9 cellular contexts compared by ENCODE assay signal in the genomic region with DNA sequence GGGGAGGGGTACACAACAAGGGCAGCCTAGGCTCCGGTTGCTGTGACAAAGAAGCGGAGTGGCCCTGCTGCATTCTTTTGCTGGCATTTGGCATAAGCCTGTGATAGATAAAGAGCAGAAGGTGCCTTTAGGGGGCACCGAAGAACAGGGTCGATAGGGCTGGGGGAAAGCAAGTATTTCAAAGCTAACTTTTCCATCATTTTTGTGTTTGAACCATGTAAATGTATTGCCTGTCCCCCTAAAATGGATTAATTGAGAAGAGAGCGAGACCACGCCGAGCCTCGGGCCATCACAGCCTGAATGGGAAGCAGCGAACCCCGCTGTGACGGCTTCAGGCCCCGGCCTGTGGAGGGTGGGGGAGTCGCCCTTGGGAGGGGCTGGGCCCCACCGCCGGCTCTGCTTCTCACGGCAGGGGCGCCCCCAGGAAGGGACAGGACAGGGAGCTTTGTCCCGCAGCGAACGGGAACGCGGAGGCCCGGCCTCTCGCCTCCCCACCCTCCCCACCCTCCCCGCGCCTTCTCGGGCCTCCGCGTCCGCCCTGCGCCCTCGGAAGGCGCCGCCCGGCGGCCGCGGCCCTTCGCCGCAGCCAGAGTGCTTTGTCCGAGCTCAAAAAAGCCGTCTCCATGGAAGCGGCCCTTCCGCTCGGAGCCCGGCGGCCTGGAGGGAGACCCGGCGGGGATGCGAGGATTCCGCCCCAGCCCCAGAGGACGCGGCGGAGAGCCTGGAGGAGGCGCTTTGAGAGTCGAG. TPM values are rescaled to one million over a fixed set of nuclear protein-coding genes. Genes with fewer than 3 reads are reported as not detected.
DNase-seq lines count a peak whose midpoint lies in the region; ATAC-seq and FAIRE-seq lines count a peak whose summit lies in the region.
"Had no signal": no experiment of that assay in that cellular context is flagged by ENCODE, and none has a peak within 500 bp of the region (broad histone marks: within the 10 kb centered on the region; RNA-seq: fewer than 3 reads in every experiment).

No MANE protein-coding gene starts in this region.

- WGBS in small intestine, 3 donors: 2% methylated on average over 37 to 56 of the region's 56 CpGs

- DNase-seq in GM04504 (ENCODE audit: low read depth) (peak; percentile 22), NCI-H2081 treated with DMSO at 0.1 percent for 48 hours (lab: John Stamatoyannopoulos, UW) (peak; percentile 16), cerebellum (ENCODE audit: low spot score) (peak; percentile 45), left colon (peak in 1 of 2 donors; percentile 28), NCI-H187 treated with DMSO at 0.1 percent for 48 hours (lab: John Stamatoyannopoulos, UW) (no peak), small intestine (no peak)

- peak; percentile 67 for ATAC-seq in left colon
- no peak for ATAC-seq in GM18861 (IDR thresholded peaks at IDR 0.05; ENCODE audit: unreplicated experiment)

- H3K4me3 Mint-ChIP-seq in stimulated activated naive CD8-positive, alpha-beta T cell treated with anti-CD3 and anti-CD28 coated beads, Interleukin-15, Interleukin-2, amounts not matched to agents 100 ng/mL and 50 ng/mL, for 24 hours: peak overlapping the region; percentile 65

- no peaks in the 10 kb centered on the region for H3K36me3 ChIP-seq in small intestine (ENCODE audit: control insufficient read depth in 2 of 2, insufficient read depth in 2 of 2, low read length in 2 of 2)

- no peaks in the 10 kb centered on the region for H3K9me3 ChIP-seq in small intestine (ENCODE audit: control insufficient read depth, low read depth)

- peaks cover 0 to 15% of the 10 kb centered on the region in 2 donors for H3K27me3 ChIP-seq in small intestine (ENCODE audit: control insufficient read depth in 2 of 2, insufficient read depth in 2 of 2, low read length in 2 of 2)

- H3K4me1 Mint-ChIP-seq in stimulated activated naive CD8-positive, alpha-beta T cell treated with anti-CD3 and anti-CD28 coated beads, Interleukin-15, Interleukin-2, amounts not matched to agents 100 ng/mL and 50 ng/mL, for 24 hours (ENCODE audit: low read depth): peaks cover 3% of the 10 kb centered on the region

- peak overlapping the region in 1 of 2 donors; percentile 20 for H3K4me3 ChIP-seq in small intestine (ENCODE audit: low read depth in 1 of 2, low read length in 2 of 2)

- no peaks in the 10 kb centered on the region for H3K4me1 ChIP-seq in small intestine (ENCODE audit: control insufficient read depth in 2 of 2, insufficient read depth in 1 of 2, low read depth in 1 of 2, low read length in 1 of 2)

- no peaks in the 10 kb centered on the region for H3K36me3 Mint-ChIP-seq in stimulated activated naive CD8-positive, alpha-beta T cell treated with anti-CD3 and anti-CD28 coated beads, Interleukin-15, Interleukin-2, amounts not matched to agents 100 ng/mL and 50 ng/mL, for 24 hours (ENCODE audit: low read depth)

- intact Hi-C loops in left colon (cut with DNase I, micrococcal nuclease): no loop called here

- peak overlapping the region in 1 of 2 donors; percentile 45 for H3K27ac ChIP-seq in small intestine (ENCODE audit: low read depth in 1 of 2, low read length in 1 of 2)

- no peak for FAIRE-seq in small intestine (lab: Jason Lieb, UNC)

- no peak overlapping the region for H3K27ac Mint-ChIP-seq in stimulated activated naive CD8-positive, alpha-beta T cell treated with anti-CD3 and anti-CD28 coated beads, Interleukin-15, Interleukin-2, amounts not matched to agents 100 ng/mL and 50 ng/mL, for 24 hours

- no peaks in the 10 kb centered on the region for H3K9me3 Mint-ChIP-seq in stimulated activated naive CD8-positive, alpha-beta T cell treated with anti-CD3 and anti-CD28 coated beads, Interleukin-15, Interleukin-2, amounts not matched to agents 100 ng/mL and 50 ng/mL, for 24 hours

- peaks cover 80% of the 10 kb centered on the region for H3K27me3 Mint-ChIP-seq in stimulated activated naive CD8-positive, alpha-beta T cell treated with anti-CD3 and anti-CD28 coated beads, Interleukin-15, Interleukin-2, amounts not matched to agents 100 ng/mL and 50 ng/mL, for 24 hours

RNA-seq across cellular contexts. Expression of gene ALDH1L1, which starts 32.4 kb away (rescaled TPM):
- 4.7 TPM for total RNA-seq in cerebellum
- total RNA-seq in left colon: 10 to 100 TPM in 1 of 2 donors, 1 to 10 TPM in 1; 7.7 to 26.7 TPM
- polyA plus RNA-seq in small intestine: 1 to 10 TPM in 1 of 3 donors, under 1 TPM in 2; 0.27 to 4.5 (median 0.45) TPM
- total RNA-seq: T-helper 2 cell treated with Interferon-gamma antibody and Interleukin-4, amounts not matched to agents 100 ng/mL and 5 ng/mL, for 36 hours had no signal

Comparison
In these comparisons a context has a peak if more than half of its experiments do, and no peak if none do; other contexts are left out.
1. DNase-seq: peak in GM04504 (single experiment), NCI-H2081 treated with DMSO at 0.1 percent for 48 hours (single experiment) and cerebellum (single experiment); none in NCI-H187 treated with DMSO at 0.1 percent for 48 hours (single experiment) and small intestine (single experiment).